Comparison of ENCODE assay signal across 24 cellular contexts in the genomic region with DNA sequence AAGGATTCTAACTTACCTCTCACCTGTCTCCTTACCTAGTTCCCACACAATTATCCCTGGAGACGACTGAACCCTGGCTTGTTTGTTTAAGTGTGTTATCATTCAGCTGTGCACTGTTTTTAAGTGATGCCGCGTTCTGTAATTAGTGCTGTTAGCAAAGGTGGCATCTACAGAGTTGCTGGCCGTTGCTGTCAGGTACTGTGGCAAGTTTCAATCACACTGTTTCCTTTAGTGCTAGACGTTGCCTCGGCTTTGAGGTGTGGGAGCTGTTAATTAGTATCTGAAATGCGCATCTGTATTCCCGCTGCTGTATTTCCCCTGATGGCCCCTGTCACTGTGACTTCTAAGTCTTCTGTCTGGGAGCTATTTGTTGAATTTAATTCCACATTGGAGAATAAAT.
DNase-seq lines count a peak whose midpoint lies in the region; ATAC-seq and TF ChIP-seq lines count a peak whose summit lies in the region.
"Had no signal": no experiment of that assay in that cellular context is flagged by ENCODE, and none has a peak within 500 bp of the region (broad histone marks: within the 10 kb centered on the region; RNA-seq: fewer than 3 reads in every experiment).

No MANE protein-coding gene starts in this region.

- no peaks in the 10 kb centered on the region for H3K79me2 ChIP-seq in neural cell (replicated peaks; ENCODE audit: insufficient read depth, low read length)

- H3F3A ChIP-seq in neural cell (ENCODE audit: insufficient read depth, low read length, poor library complexity, severe bottlenecking): no peaks in the 10 kb centered on the region

- H3K9ac ChIP-seq in neural cell (ENCODE audit: low read length): no peak overlapping the region
- H3K9ac ChIP-seq: BLaER1 treated with 17β-estradiol and CSF1 and Interleukin-3, amounts not matched to agents 10 nM and 100 nM had no signal

- H3K27me3 ChIP-seq in neural cell (ENCODE audit: insufficient read depth, low read depth, low read length): no peaks in the 10 kb centered on the region
- H3K27me3 ChIP-seq: BLaER1 treated with 17β-estradiol and CSF1 and Interleukin-3, amounts not matched to agents 10 nM and 100 nM; SJSA1 had no signal

- H3K9me2 ChIP-seq in neural cell (ENCODE audit: insufficient read depth, low read length): no peaks in the 10 kb centered on the region

- peaks cover 32% of the 10 kb centered on the region for H3K4me1 Mint-ChIP-seq in type B pancreatic cell (ENCODE audit: unreplicated experiment)

- no peak overlapping the region for H3K4me2 ChIP-seq in neural cell (ENCODE audit: low read length)
- H3K4me2 ChIP-seq: A549, GM23338 had no signal

- TF ChIP-seq EP300 in neural cell (conservative IDR thresholded peaks at IDR 0.05; ENCODE audit: poor library complexity, severe bottlenecking): peak; percentile 63

- H3K27ac ChIP-seq in neural cell (ENCODE audit: low read length): no peak overlapping the region
- H3K27ac ChIP-seq: A549; BLaER1 treated with 17β-estradiol and CSF1 and Interleukin-3, amounts not matched to agents 10 nM and 100 nM; SJSA1 had no signal

- peaks cover 13% of the 10 kb centered on the region for H3K9me3 Mint-ChIP-seq in type B pancreatic cell
- H3K9me3 Mint-ChIP-seq: CD4-positive, alpha-beta T cell; GM23338; H9 had no signal

- no peaks in the 10 kb centered on the region for H4K20me1 ChIP-seq in neural cell (ENCODE audit: insufficient read depth)
- H4K20me1 ChIP-seq: BLaER1 treated with 17β-estradiol and CSF1 and Interleukin-3, amounts not matched to agents 10 nM and 100 nM had no signal

- CTCF ChIA-PET in HEK293T (lab: Yijun Ruan, JAX): no interaction called here

- no peak for ATAC-seq in HG03135 (IDR thresholded peaks at IDR 0.05; ENCODE audit: unreplicated experiment)
- ATAC-seq: A549, GM12878, GM23338 had no signal

- peak overlapping the region; percentile 24 for H3K4me3 ChIP-seq in neural cell (ENCODE audit: low read length)
- H3K4me3 ChIP-seq: A549; BLaER1 treated with 17β-estradiol and CSF1 and Interleukin-3, amounts not matched to agents 10 nM and 100 nM; GM12878; GM23338; SJSA1 had no signal

- H3K4me3 Mint-ChIP-seq in type B pancreatic cell: peak overlapping the region; percentile 22
- H3K4me3 Mint-ChIP-seq: CD4-positive, alpha-beta T cell; GM23338; H9 had no signal

- TF ChIP-seq RAD21 in neural cell (conservative IDR thresholded peaks at IDR 0.05): no peak

- H3K27ac Mint-ChIP-seq in type B pancreatic cell: peak overlapping the region; percentile 64
- H3K27ac Mint-ChIP-seq: CD4-positive, alpha-beta T cell; GM23338; H9 had no signal

- H3K36me3 Mint-ChIP-seq in type B pancreatic cell: no peaks in the 10 kb centered on the region

- peak; percentile 15 for DNase-seq in HEK293T (ENCODE audit: extremely low spot score)
- DNase-seq in T1000 (lab: John Stamatoyannopoulos, UW): peak; percentile 42
- no peak for DNase-seq in type B pancreatic cell (ENCODE audit: extremely low spot score, unreplicated experiment)
- no peak for DNase-seq in NCI-H2081 treated with DMSO at 0.1 percent for 48 hours (lab: John Stamatoyannopoulos, UW)
- no peak for DNase-seq in effector CD8-positive, alpha-beta T cell (lab: John Stamatoyannopoulos, UW)
- DNase-seq: AML-193; CD4-positive, alpha-beta T cell; COR-L47; GDM1; H9; KBM-7; NCI-H1694; NCI-H2029 treated with DMSO at 0.1 percent for 48 hours; NCI-H446; NCI-H524 treated with DMSO at 0.1 percent for 48 hours; Right ventricle myocardium superior; RPMI8226 had no signal

- H3K27me3 Mint-ChIP-seq in type B pancreatic cell: peaks cover 43% of the 10 kb centered on the region

- no peaks in the 10 kb centered on the region for H3K36me3 ChIP-seq in neural cell (ENCODE audit: insufficient read depth, low read length)
- H3K36me3 ChIP-seq: BLaER1 treated with 17β-estradiol and CSF1 and Interleukin-3, amounts not matched to agents 10 nM and 100 nM; SJSA1 had no signal

- no peak overlapping the region for H2AFZ ChIP-seq in neural cell (ENCODE audit: low read depth, low read length)
- H2AFZ ChIP-seq: GM23338 had no signal

- no peak for TF ChIP-seq CTCF in neural cell (IDR thresholded peaks at IDR 0.05; ENCODE audit: poor library complexity, severe bottlenecking)
- TF ChIP-seq CTCF in type B pancreatic cell (conservative IDR thresholded peaks at IDR 0.05): no peak

- POLR2A ChIA-PET in HEK293T (lab: Yijun Ruan, JAX): no interaction called here

- no peaks in the 10 kb centered on the region for H3K9me3 ChIP-seq in neural cell (ENCODE audit: low read length)
- H3K9me3 ChIP-seq: A549, SJSA1 had no signal

TF ChIP-seq in HEK293T, 16 proteins besides CTCF, POLR2A, EP300 and RAD21:
- TF ChIP-seq ZNF384 (IDR thresholded peaks at IDR 0.05): no peak
- TF ChIP-seq FOXK2 (IDR thresholded peaks at IDR 0.05): no peak
- no peak for TF ChIP-seq L3MBTL2 (conservative IDR thresholded peaks at IDR 0.05)
- no peak for TF ChIP-seq SP1 (IDR thresholded peaks at IDR 0.05)
- no peak for TF ChIP-seq BHLHE40 (IDR thresholded peaks at IDR 0.05; ENCODE audit: borderline replicate concordance)
- no peak for TF ChIP-seq FOXA1 (IDR thresholded peaks at IDR 0.05)
- no peak for TF ChIP-seq FOXM1 (IDR thresholded peaks at IDR 0.05; ENCODE audit: borderline replicate concordance)
- TF ChIP-seq SUZ12 (IDR thresholded peaks at IDR 0.05): no peak
- TF ChIP-seq CTBP1 (IDR thresholded peaks at IDR 0.05; ENCODE audit: borderline replicate concordance): no peak
- TF ChIP-seq TARDBP (IDR thresholded peaks at IDR 0.05): no peak
- no peak for TF ChIP-seq ELF4 (IDR thresholded peaks at IDR 0.05)
- TF ChIP-seq LEF1 (IDR thresholded peaks at IDR 0.05; ENCODE audit: borderline replicate concordance): no peak
- TF ChIP-seq, protein P1, sequence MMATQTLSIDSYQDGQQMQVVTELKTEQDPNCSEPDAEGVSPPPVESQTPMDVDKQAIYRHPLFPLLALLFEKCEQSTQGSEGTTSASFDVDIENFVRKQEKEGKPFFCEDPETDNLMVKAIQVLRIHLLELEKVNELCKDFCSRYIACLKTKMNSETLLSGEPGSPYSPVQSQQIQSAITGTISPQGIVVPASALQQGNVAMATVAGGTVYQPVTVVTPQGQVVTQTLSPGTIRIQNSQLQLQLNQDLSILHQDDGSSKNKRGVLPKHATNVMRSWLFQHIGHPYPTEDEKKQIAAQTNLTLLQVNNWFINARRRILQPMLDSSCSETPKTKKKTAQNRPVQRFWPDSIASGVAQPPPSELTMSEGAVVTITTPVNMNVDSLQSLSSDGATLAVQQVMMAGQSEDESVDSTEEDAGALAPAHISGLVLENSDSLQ (IDR thresholded peaks at IDR 0.05): no peak
- no peak for TF ChIP-seq NFRKB (IDR thresholded peaks at IDR 0.05)
- no peak for TF ChIP-seq HDGF (IDR thresholded peaks at IDR 0.05; ENCODE audit: borderline replicate concordance)
- TF ChIP-seq ARNT (IDR thresholded peaks at IDR 0.05): no peak

TF ChIP-seq in neural cell, 6 proteins besides CTCF, POLR2A, EP300 and RAD21:
- peak; percentile 48 for TF ChIP-seq POLR2AphosphoS5 (IDR thresholded peaks at IDR 0.05)
- TF ChIP-seq SMC3 (conservative IDR thresholded peaks at IDR 0.05; ENCODE audit: poor library complexity): no peak
- no peak for TF ChIP-seq TAF1 (IDR thresholded peaks at IDR 0.05; ENCODE audit: low read depth)

Comparison
In these comparisons a context has a peak if more than half of its experiments do, and no peak if none do; other contexts are left out.
1. DNase-seq: peak in HEK293T (single experiment) and T1000 (single experiment); none in type B pancreatic cell (single experiment), NCI-H2081 treated with DMSO at 0.1 percent for 48 hours (single experiment) and effector CD8-positive, alpha-beta T cell (single experiment).